25 cellular contexts compared by ENCODE assay signal in the genomic region with DNA sequence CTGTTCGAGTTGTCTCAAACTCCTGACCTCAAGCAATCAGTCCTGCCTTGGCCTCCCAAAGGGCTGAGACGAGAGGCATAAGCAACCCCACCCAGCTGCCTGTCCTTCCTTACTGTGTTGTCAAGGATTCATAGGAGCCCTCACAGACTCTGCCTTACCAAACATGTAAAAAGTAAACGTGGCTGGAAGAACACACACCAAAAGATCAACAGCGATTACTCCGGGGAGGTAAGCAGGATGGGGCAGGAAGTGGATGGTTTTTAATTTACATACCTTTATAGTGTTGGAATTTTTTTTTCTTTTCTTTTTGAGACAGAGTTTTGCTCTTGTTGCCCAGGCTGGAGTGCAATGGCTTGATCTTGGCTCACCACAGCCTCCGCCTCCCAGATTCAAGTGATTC.
"Had no signal": no experiment of that assay in that cellular context is flagged by ENCODE, and none has a peak within 500 bp of the region (broad histone marks: within the 10 kb centered on the region; RNA-seq: fewer than 3 reads in every experiment).

No MANE protein-coding gene starts in this region.

- FAIRE-seq: bronchial epithelial cell had no signal

- H3K4me3 Mint-ChIP-seq: endodermal cell; memory B cell; natural killer cell treated with Interleukin-12 subunit alpha and Interleukin-12 subunit beta and Interleukin-15 and Interleukin-18, amount 100 ng/mL, for 72 hours had no signal

- H3K27ac ChIP-seq: coronary artery, esophagus squamous epithelium, gastroesophageal sphincter, ovary, psoas muscle, uterus, WERI-Rb-1 had no signal

- H3K27me3 ChIP-seq: esophagus squamous epithelium, gastroesophageal sphincter, ovary, uterus had no signal

- H3K4me3 ChIP-seq: coronary artery, esophagus squamous epithelium, gastroesophageal sphincter, ovary, psoas muscle, uterus had no signal

- H3K27ac Mint-ChIP-seq: activated naive CD8-positive, alpha-beta T cell; endodermal cell; memory B cell had no signal

- H3K27me3 Mint-ChIP-seq: activated naive CD8-positive, alpha-beta T cell had no signal

- DNase-seq: activated CD4-positive, alpha-beta T cell treated with anti-CD3 and anti-CD28 coated beads, Interleukin-2, amount 50 U/mL, for 1 hour; activated CD4-positive, CD25-positive, alpha-beta regulatory T cell treated with anti-CD3 and anti-CD28 coated beads, Interleukin-2, amount 50 U/mL, for 72 hours; activated CD8-positive, alpha-beta memory T cell treated with anti-CD3 and anti-CD28 coated beads, Interleukin-2, amount 50 U/mL, for 48 hours; activated gamma-delta T cell treated with Interleukin-2 at 50 U/mL for 16 hours; activated T-cell treated with anti-CD3 and anti-CD28 coated beads, Interleukin-2, amount 50 U/mL, for 48 hours; amygdala; cerebellar nuclear complex; endodermal cell; esophagus squamous epithelium; head of caudate nucleus; hypothalamus; ovary; psoas muscle; right cardiac atrium; stimulated activated CD4-positive, alpha-beta T cell treated with anti-CD3 and anti-CD28 coated beads, Interleukin-12 subunit alpha, Interleukin-12 subunit beta, amount 100 ng/mL, for 4 hours; stimulated activated CD4-positive, alpha-beta T cell treated with anti-CD3 and anti-CD28 coated beads, Interleukin-4, amount 100 ng/mL, for 4 hours; trophoblast cell; uterus; WERI-Rb-1 had no signal

- H3K9me3 ChIP-seq: esophagus squamous epithelium, gastroesophageal sphincter, ovary, uterus had no signal

- H3K9me3 Mint-ChIP-seq: endodermal cell; memory B cell; natural killer cell treated with Interleukin-12 subunit alpha and Interleukin-12 subunit beta and Interleukin-15 and Interleukin-18, amount 100 ng/mL, for 72 hours had no signal

- H3K4me1 ChIP-seq: esophagus squamous epithelium, gastroesophageal sphincter, psoas muscle, uterus had no signal

- H3K36me3 Mint-ChIP-seq: activated naive CD8-positive, alpha-beta T cell; memory B cell; natural killer cell treated with Interleukin-12 subunit alpha and Interleukin-12 subunit beta and Interleukin-15 and Interleukin-18, amount 100 ng/mL, for 72 hours had no signal

- H3K36me3 ChIP-seq: esophagus squamous epithelium, gastroesophageal sphincter, ovary, uterus, WERI-Rb-1 had no signal

- ATAC-seq: gastroesophageal sphincter; natural killer cell treated with Interleukin-12 subunit alpha and Interleukin-12 subunit beta and Interleukin-15 and Interleukin-18, amount 100 ng/mL, for 72 hours; psoas muscle; right cardiac atrium had no signal

- H3K4me1 Mint-ChIP-seq: memory B cell had no signal
